In genomic region chr16:64654137-64654652, GRCh38 we compare ENCODE assay signal across 28 cellular contexts.
DNase-seq lines count a peak whose midpoint lies in the region; ATAC-seq and TF ChIP-seq lines count a peak whose summit lies in the region.
"Had no signal": no experiment of that assay in that cellular context is flagged by ENCODE, and none has a peak within 500 bp of the region (broad histone marks: within the 10 kb centered on the region; RNA-seq: fewer than 3 reads in every experiment).

No MANE protein-coding gene starts in this region.

- H3K27me3 Mint-ChIP-seq in activated CD8-positive, alpha-beta T cell treated with anti-CD3 and anti-CD28 coated beads for 36 hours, result no peaks in the 10 kb centered on the region
- H3K27me3 Mint-ChIP-seq: activated naive CD8-positive, alpha-beta T cell; activated T-helper 17 cell treated with anti-CD3 and anti-CD28 coated beads, Interleukin-2, amount 50 U/mL, for 72 hours; progenitor cell of endocrine pancreas had no signal

- H3K9me3 Mint-ChIP-seq in activated CD8-positive, alpha-beta T cell treated with anti-CD3 and anti-CD28 coated beads for 36 hours, result peaks cover 18% of the 10 kb centered on the region

- H3K79me2 ChIP-seq in SK-N-SH (ENCODE audit: insufficient read depth), result no peaks in the 10 kb centered on the region

- no peak overlapping the region for H3K4me2 ChIP-seq in SK-N-SH

- H3K36me3 Mint-ChIP-seq in activated CD8-positive, alpha-beta T cell treated with anti-CD3 and anti-CD28 coated beads for 36 hours (ENCODE audit: low read depth), result no peaks in the 10 kb centered on the region
- H3K36me3 Mint-ChIP-seq: activated naive CD8-positive, alpha-beta T cell had no signal

- CTCF ChIA-PET in SK-N-SH (lab: Yijun Ruan, JAX), result interaction anchor here (1.2 kb wide), 1 partner anchor 463 kb away, joined by 3 read pairs; no protein-coding TSS in a partner anchor
- CTCF ChIA-PET in activated CD8-positive, alpha-beta T cell treated with anti-CD3 and anti-CD28 coated beads for 36 hours (lab: Charles Lee), result no interaction called here

- H3K9ac ChIP-seq in SK-N-SH, result no peak overlapping the region

- POLR2A ChIA-PET in SK-N-SH (lab: Yijun Ruan, JAX), result no interaction called here
- POLR2A ChIA-PET in activated CD8-positive, alpha-beta T cell treated with anti-CD3 and anti-CD28 coated beads for 36 hours (lab: Charles Lee), result no interaction called here

- TF ChIP-seq CTCF in AG09319 (IDR thresholded peaks at IDR 0.05; ENCODE audit: low read depth, low read length), result no peak; the same call in 1 of the 2 replicates
- peak; percentile 51 for TF ChIP-seq CTCF in SK-N-SH (IDR thresholded peaks at IDR 0.05)
- TF ChIP-seq CTCF in choroid plexus epithelial cell (conservative IDR thresholded peaks at IDR 0.05; ENCODE audit: low read depth, low read length), result peak; percentile 9
- no peak for TF ChIP-seq CTCF in gastrocnemius medialis (IDR thresholded peaks at IDR 0.05 in 4 of 5, conservative IDR thresholded peaks at IDR 0.05 in 1 of 5)
- no peak for TF ChIP-seq CTCF in activated CD8-positive, alpha-beta T cell treated with anti-CD3 and anti-CD28 coated beads for 36 hours (IDR thresholded peaks at IDR 0.05)

- H3K9me3 ChIP-seq in SK-N-SH (no peaks in the 10 kb centered on the region), gastrocnemius medialis (no peaks in the 10 kb centered on the region)
- H3K9me3 ChIP-seq: ascending aorta, BE2C, gastroesophageal sphincter, thoracic aorta had no signal

- H3K4me1 ChIP-seq in SK-N-SH (ENCODE audit: control insufficient read depth in 1 of 2, insufficient read depth in 2 of 2, low read depth in 1 of 2, low read length in 1 of 2), result peaks cover 0 to 12% of the 10 kb centered on the region in 2 experiments; a peak in 2 of 4 replicates
- no peaks in the 10 kb centered on the region for H3K4me1 ChIP-seq in gastrocnemius medialis
- H3K4me1 ChIP-seq: ascending aorta, BE2C had no signal

- no peaks in the 10 kb centered on the region for H3K9me2 ChIP-seq in SK-N-SH

- intact Hi-C loops in gastrocnemius medialis (cut with DNase I; ENCODE audit: low total_unique reads), result no loop called here
- intact Hi-C loops in activated CD8-positive, alpha-beta T cell treated with anti-CD3 and anti-CD28 coated beads for 36 hours (cut with micrococcal nuclease), result no loop called here

- DNase-seq in AG09319 (ENCODE audit: extremely low read depth, low read depth), result peak; percentile 7
- no peak for DNase-seq in SK-N-SH
- peak; percentile 72 for DNase-seq in choroid plexus epithelial cell (ENCODE audit: low read depth)
- DNase-seq in myocyte (ENCODE audit: low read depth), result peak; percentile 9
- no peak for DNase-seq in KG1 (lab: John Stamatoyannopoulos, UW)
- DNase-seq in KBM-7, result no peak
- no peak for DNase-seq in gastrocnemius medialis
- no peak for DNase-seq in activated CD8-positive, alpha-beta T cell treated with anti-CD3 and anti-CD28 coated beads for 36 hours
- DNase-seq: activated CD4-positive, alpha-beta T cell treated with anti-CD3 and anti-CD28 coated beads, Interleukin-2, amount 50 U/mL, for 48 hours; BE2C; DMS153; effector CD8-positive, alpha-beta T cell; hippocampal formation; mesendoderm; NCI-H1417 treated with DMSO at 0.1 percent for 48 hours; NCI-H82; stimulated activated naive CD4-positive, alpha-beta T cell treated with Interleukin-2 at 50 U/mL for 16 hours had no signal

- ATAC-seq in gastrocnemius medialis, result no peak
- ATAC-seq in activated CD8-positive, alpha-beta T cell treated with anti-CD3 and anti-CD28 coated beads for 36 hours, result no peak
- ATAC-seq: activated T-helper 17 cell treated with anti-CD3 and anti-CD28 coated beads, Interleukin-2, amount 50 U/mL, for 72 hours; gastroesophageal sphincter; left lobe of liver; sciatic nerve had no signal

- TF ChIP-seq RAD21 in SK-N-SH (IDR thresholded peaks at IDR 0.05; ENCODE audit: low read length), result no peak

- H3K27ac ChIP-seq in SK-N-SH (ENCODE audit: low read depth in 2 of 2, low read length in 1 of 2) (peak overlapping the region in 1 of 2 experiments; percentile 59; a peak in 2 of 4 replicates), gastrocnemius medialis (no peak overlapping the region)
- H3K27ac ChIP-seq: ascending aorta, epithelial cell of prostate, gastroesophageal sphincter, RWPE1, thoracic aorta had no signal

- H3K27ac Mint-ChIP-seq in activated CD8-positive, alpha-beta T cell treated with anti-CD3 and anti-CD28 coated beads for 36 hours, result no peak overlapping the region
- H3K27ac Mint-ChIP-seq: activated naive CD8-positive, alpha-beta T cell; activated T-helper 17 cell treated with anti-CD3 and anti-CD28 coated beads, Interleukin-2, amount 50 U/mL, for 72 hours; progenitor cell of endocrine pancreas; T-helper 1 cell treated with Interleukin-12 subunit alpha and Interleukin-12 subunit beta and Interleukin-4 antibody, amounts not matched to agents 30 μg/mL and 1 μg/mL, for 36 hours had no signal

- peaks cover 0 to 5% of the 10 kb centered on the region in 2 experiments for H3K36me3 ChIP-seq in SK-N-SH (replicated peaks in 1 of 2; ENCODE audit: control insufficient read depth in 1 of 2, insufficient read depth in 2 of 2, low read length in 1 of 2)
- no peaks in the 10 kb centered on the region for H3K36me3 ChIP-seq in gastrocnemius medialis
- H3K36me3 ChIP-seq: ascending aorta, BE2C, gastroesophageal sphincter, thoracic aorta had no signal

- in situ Hi-C loops in KBM-7 (cut with MboI; ENCODE audit: low pct_unique_long_range_greater_than_20kb, low sequenced_read_pairs), result no loop called here
- in situ Hi-C loops in gastrocnemius medialis (cut with MboI; ENCODE audit: low sequenced_read_pairs in 4 of 4), result no loop called here

- H4K20me1 ChIP-seq in SK-N-SH (ENCODE audit: insufficient read depth), result no peaks in the 10 kb centered on the region

- TF ChIP-seq EP300 in SK-N-SH (IDR thresholded peaks at IDR 0.05; ENCODE audit: borderline replicate concordance in 1 of 2, low read depth in 1 of 2, low read length in 1 of 2), result peak; percentile 28 to 87; a peak in 3 of 4 replicates

- H3K4me3 Mint-ChIP-seq in activated CD8-positive, alpha-beta T cell treated with anti-CD3 and anti-CD28 coated beads for 36 hours, result no peak overlapping the region
- H3K4me3 Mint-ChIP-seq: activated naive CD8-positive, alpha-beta T cell; activated T-helper 17 cell treated with anti-CD3 and anti-CD28 coated beads, Interleukin-2, amount 50 U/mL, for 72 hours; T-helper 1 cell treated with Interleukin-12 subunit alpha and Interleukin-12 subunit beta and Interleukin-4 antibody, amounts not matched to agents 30 μg/mL and 1 μg/mL, for 36 hours had no signal

- H2AFZ ChIP-seq in SK-N-SH (ENCODE audit: low read depth), result no peak overlapping the region

- H3K27me3 ChIP-seq in SK-N-SH (ENCODE audit: insufficient read depth), result no peaks in the 10 kb centered on the region
- H3K27me3 ChIP-seq in gastrocnemius medialis, result no peaks in the 10 kb centered on the region
- H3K27me3 ChIP-seq: ascending aorta, BE2C, gastroesophageal sphincter had no signal

- no peak for TF ChIP-seq POLR2A in gastrocnemius medialis (IDR thresholded peaks at IDR 0.05)

- H3K4me3 ChIP-seq in SK-N-SH (ENCODE audit: low read depth in 2 of 2, low read length in 1 of 2) (no peak overlapping the region), choroid plexus epithelial cell (ENCODE audit: low read depth, low read length) (no peak overlapping the region), gastrocnemius medialis (no peak overlapping the region)
- H3K4me3 ChIP-seq: ascending aorta, gastroesophageal sphincter, thoracic aorta had no signal

- H3F3A ChIP-seq in SK-N-SH (replicated peaks; ENCODE audit: insufficient read depth), result peaks cover 28% of the 10 kb centered on the region

- no peaks in the 10 kb centered on the region for H3K4me1 Mint-ChIP-seq in activated CD8-positive, alpha-beta T cell treated with anti-CD3 and anti-CD28 coated beads for 36 hours (ENCODE audit: low read depth)
- H3K4me1 Mint-ChIP-seq: activated T-helper 17 cell treated with anti-CD3 and anti-CD28 coated beads, Interleukin-2, amount 50 U/mL, for 72 hours had no signal

TF ChIP-seq in SK-N-SH, 30 proteins besides CTCF, POLR2A, EP300 and RAD21:
- peak; percentile 66; the same call in 1 of the 2 replicates for TF ChIP-seq POLR2AphosphoS5 (IDR thresholded peaks at IDR 0.05; ENCODE audit: low read depth, low read length)
- no peak for TF ChIP-seq GABPA (IDR thresholded peaks at IDR 0.05; ENCODE audit: low read depth)
- peak; percentile 65 for TF ChIP-seq FOXM1 (IDR thresholded peaks at IDR 0.05; ENCODE audit: low read depth)
- peak; percentile 92 for TF ChIP-seq PBX3 (IDR thresholded peaks at IDR 0.05)
- TF ChIP-seq EZH2phosphoT487 (IDR thresholded peaks at IDR 0.05; ENCODE audit: borderline replicate concordance, low read depth), result no peak
- TF ChIP-seq SIN3A (IDR thresholded peaks at IDR 0.05; ENCODE audit: borderline replicate concordance, low read depth, low read length), result no peak
- peak; percentile 86 for TF ChIP-seq NFIC (IDR thresholded peaks at IDR 0.05; ENCODE audit: borderline replicate concordance)
- peak; percentile 74 for TF ChIP-seq JUND (IDR thresholded peaks at IDR 0.05)
- TF ChIP-seq TEAD4 (IDR thresholded peaks at IDR 0.05; ENCODE audit: borderline replicate concordance, insufficient read depth), result peak; percentile 83; the same call in 1 of the 2 replicates
- TF ChIP-seq TCF12 (IDR thresholded peaks at IDR 0.05), result peak; percentile 84
- TF ChIP-seq MEF2A (IDR thresholded peaks at IDR 0.05; ENCODE audit: borderline replicate concordance, low read depth), result peak; percentile 98

Comparison
In these comparisons a context has a peak if more than half of its experiments do, and no peak if none do; other contexts are left out.
1. DNase-seq: peak in AG09319 (single experiment), choroid plexus epithelial cell (single experiment) and myocyte (single experiment); none in SK-N-SH (single experiment), KG1 (single experiment), KBM-7 (single experiment), gastrocnemius medialis (0 of 2) and activated CD8-positive, alpha-beta T cell treated with anti-CD3 and anti-CD28 coated beads for 36 hours (single experiment).
2. CTCF ChIP-seq: peak in SK-N-SH (single experiment) and choroid plexus epithelial cell (single experiment); none in AG09319 (single experiment), gastrocnemius medialis (0 of 5) and activated CD8-positive, alpha-beta T cell treated with anti-CD3 and anti-CD28 coated beads for 36 hours (single experiment).